In the genomic region with DNA sequence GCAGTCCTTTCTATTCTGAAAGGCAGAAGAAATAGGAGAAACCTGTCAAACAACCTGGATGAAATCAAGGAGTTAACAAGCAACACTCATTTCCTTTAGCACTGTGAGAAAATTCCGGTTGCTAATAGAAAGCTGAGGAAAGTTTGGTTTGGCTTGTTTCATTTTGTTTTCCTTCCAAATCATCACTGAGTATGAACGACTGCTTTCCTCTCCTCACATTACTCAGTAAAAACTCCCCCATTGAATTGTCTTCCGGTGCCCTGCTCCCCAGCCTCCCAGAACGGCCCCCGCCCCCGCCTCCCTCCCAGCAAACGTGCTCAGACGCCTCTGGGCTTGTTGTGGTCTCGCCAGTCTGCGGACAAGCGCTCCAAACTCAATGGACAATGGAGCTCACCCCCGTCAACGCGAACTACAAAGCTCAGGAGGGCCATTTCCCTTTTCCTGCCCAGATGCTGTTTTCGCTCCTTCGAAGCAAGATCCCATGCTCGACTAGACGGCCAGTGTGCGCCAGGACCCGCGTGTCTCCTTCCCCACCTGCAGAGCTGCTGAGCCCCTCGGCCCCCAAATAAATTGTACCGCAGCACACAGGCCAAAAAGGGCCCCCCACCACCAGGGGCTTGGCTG, we compare ENCODE assay signal across 8 cellular contexts. TPM values are rescaled to one million over a fixed set of nuclear protein-coding genes. Genes with fewer than 3 reads are reported as not detected.
A peak's percentile ranks its signal among the peaks of the same experiment; 100 is the strongest.
DNase-seq lines count a peak whose midpoint lies in the region; ATAC-seq, FAIRE-seq and TF ChIP-seq lines count a peak whose summit lies in the region.

No MANE protein-coding gene starts in this region.

- no peaks in the 10 kb centered on the region for H3K9me3 ChIP-seq in ectodermal cell (ENCODE audit: control insufficient read depth, low read length)

- DNase-seq in GM18507 (ENCODE audit: extremely low spot score, insufficient read length, low read depth) (no peak), NCI-H510A treated with DMSO at 0.1 percent for 48 hours (lab: John Stamatoyannopoulos, UW) (peak; percentile 70), lower leg skin (ENCODE audit: low spot score in 2 of 2) (peak; percentile 55 to 89)
- peak; percentile 80 for DNase-seq in activated CD8-positive, alpha-beta T cell treated with anti-CD3 and anti-CD28 coated beads for 36 hours
- peak; percentile 47 to 76 (median 48) for DNase-seq in stimulated activated CD4-positive, alpha-beta T cell treated with anti-CD3 and anti-CD28 coated beads, TNF-alpha, amount 100 ng/mL, for 24 hours (ENCODE audit: low read depth in 3 of 3)

- no peaks in the 10 kb centered on the region for H3K27me3 Mint-ChIP-seq in activated CD8-positive, alpha-beta T cell treated with anti-CD3 and anti-CD28 coated beads for 36 hours

- WGBS in ectodermal cell, 2 experiments: 0% methylated on average over 22 to 23 of the region's 23 CpGs
- WGBS in lower leg skin, 2 donors: 0% methylated on average over 23 of the region's 23 CpGs

- POLR2A ChIA-PET in activated CD8-positive, alpha-beta T cell treated with anti-CD3 and anti-CD28 coated beads for 36 hours (lab: Charles Lee): interaction anchor here (0.6 to 4.1 kb wide), 25 partner anchors 9 to 537 kb away, joined by 3 to 31 read pairs (median 4); a partner anchor contains a TSS

- ATAC-seq in HG03064 (IDR thresholded peaks at IDR 0.05; ENCODE audit: low read depth, unreplicated experiment): peak; percentile 41
- ATAC-seq in activated CD8-positive, alpha-beta T cell treated with anti-CD3 and anti-CD28 coated beads for 36 hours: peak; percentile 48

- TF ChIP-seq POLR2A in lower leg skin (IDR thresholded peaks at IDR 0.05): no peak

- H3K4me3 ChIP-seq in ectodermal cell (ENCODE audit: insufficient read depth, low read depth, low read length) (peak overlapping the region; percentile 97), lower leg skin (ENCODE audit: low read depth, poor library complexity, severe bottlenecking) (peak overlapping the region; percentile 82)

- peak overlapping the region; percentile 97 for H3K27ac Mint-ChIP-seq in activated CD8-positive, alpha-beta T cell treated with anti-CD3 and anti-CD28 coated beads for 36 hours

- H3K36me3 Mint-ChIP-seq in activated CD8-positive, alpha-beta T cell treated with anti-CD3 and anti-CD28 coated beads for 36 hours (ENCODE audit: low read depth): peaks cover 26% of the 10 kb centered on the region

- no peaks in the 10 kb centered on the region for H3K9me3 Mint-ChIP-seq in activated CD8-positive, alpha-beta T cell treated with anti-CD3 and anti-CD28 coated beads for 36 hours

- no peaks in the 10 kb centered on the region for H3K27me3 ChIP-seq in ectodermal cell (ENCODE audit: control insufficient read depth, insufficient read depth, low read length, poor library complexity, severe bottlenecking)

- peak; percentile 87 for FAIRE-seq in GM18507 (lab: Jason Lieb, UNC)

- H3K27ac ChIP-seq in 22Rv1 (peak overlapping the region; percentile 84), ectodermal cell (ENCODE audit: insufficient read depth, low read depth, low read length, poor library complexity, severe bottlenecking) (peak overlapping the region; percentile 92)

- peak overlapping the region; percentile 97 for H3K4me3 Mint-ChIP-seq in activated CD8-positive, alpha-beta T cell treated with anti-CD3 and anti-CD28 coated beads for 36 hours

- intact Hi-C loops in activated CD8-positive, alpha-beta T cell treated with anti-CD3 and anti-CD28 coated beads for 36 hours (cut with micrococcal nuclease): no loop called here
- intact Hi-C loops in lower leg skin (cut with DNase I; ENCODE audit: low total_unique reads): no loop called here

- TF ChIP-seq CTCF in 22Rv1 (IDR thresholded peaks at IDR 0.05) (no peak), lower leg skin (IDR thresholded peaks at IDR 0.05) (no peak)
- TF ChIP-seq CTCF in activated CD8-positive, alpha-beta T cell treated with anti-CD3 and anti-CD28 coated beads for 36 hours (IDR thresholded peaks at IDR 0.05): no peak

- peaks cover 40% of the 10 kb centered on the region for H3K4me1 Mint-ChIP-seq in activated CD8-positive, alpha-beta T cell treated with anti-CD3 and anti-CD28 coated beads for 36 hours (ENCODE audit: low read depth)

- H3K4me1 ChIP-seq in ectodermal cell (ENCODE audit: control insufficient read depth, insufficient read depth, low read length): peaks cover 8% of the 10 kb centered on the region

- CTCF ChIA-PET in activated CD8-positive, alpha-beta T cell treated with anti-CD3 and anti-CD28 coated beads for 36 hours (lab: Charles Lee): interaction anchor here (0.7 to 2.7 kb wide), 5 partner anchors 21 to 146 kb away, joined by 3 to 19 read pairs (median 4); no protein-coding TSS in a partner anchor

- H3K36me3 ChIP-seq in ectodermal cell (ENCODE audit: control insufficient read depth, insufficient read depth, low read length): no peaks in the 10 kb centered on the region

RNA-seq across cellular contexts. Expression of a gene that starts 0.7 kb away (rescaled TPM):
- 10 to 100 TPM; 23.1 to 24.7 TPM for total RNA-seq in activated CD8-positive, alpha-beta T cell treated with anti-CD3 and anti-CD28 coated beads for 36 hours
- polyA plus RNA-seq in ectodermal cell (2013, experiment 1 of 4): 26.3 TPM
- polyA plus RNA-seq in ectodermal cell (2013, experiment 2 of 4): 27.2 TPM
- 18.3 TPM for polyA plus RNA-seq in ectodermal cell (2013, experiment 3 of 4)
- polyA plus RNA-seq in ectodermal cell (2013, experiment 4 of 4): 21.9 TPM
- 10 to 100 TPM; 25.0 to 32.8 (median 28.9) TPM for total RNA-seq in lower leg skin

RNA-seq across cellular contexts. Expression of a gene that starts 11.9 kb away (rescaled TPM):
- total RNA-seq in activated CD8-positive, alpha-beta T cell treated with anti-CD3 and anti-CD28 coated beads for 36 hours: 10 to 100 TPM; 15.7 to 16.7 TPM
- 0.19 TPM for polyA plus RNA-seq in ectodermal cell (2013, experiment 1 of 4)
- 0.62 TPM for polyA plus RNA-seq in ectodermal cell (2013, experiment 2 of 4)
- polyA plus RNA-seq in ectodermal cell (2013, experiment 3 of 4): 0.48 TPM
- 0.36 TPM for polyA plus RNA-seq in ectodermal cell (2013, experiment 4 of 4)
- total RNA-seq in lower leg skin: 10 to 100 TPM; 13.2 to 18.6 (median 16.3) TPM
